Comparison of ENCODE assay signal across 29 cellular contexts in the genomic region with DNA sequence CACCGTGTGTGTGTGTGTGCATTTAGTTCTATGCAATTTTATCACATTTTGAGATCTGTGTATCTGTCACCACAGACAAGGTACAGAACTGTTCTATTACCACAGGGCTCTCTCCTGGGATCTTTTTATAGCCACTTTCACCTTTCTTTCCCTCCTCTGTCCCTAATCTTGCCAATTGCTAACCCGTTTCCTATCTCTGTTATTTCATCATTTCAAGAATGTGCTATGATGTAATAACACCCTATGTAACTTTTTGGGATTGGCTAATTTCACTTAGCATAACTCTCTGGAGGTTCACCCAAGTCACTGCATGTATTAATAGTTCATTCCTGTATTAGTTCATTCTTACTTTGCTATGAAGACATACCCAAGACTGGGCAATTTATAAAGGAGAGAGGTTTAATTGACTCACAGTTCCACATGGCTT.
"Had no signal": no experiment of that assay in that cellular context is flagged by ENCODE, and none has a peak within 500 bp of the region (broad histone marks: within the 10 kb centered on the region; RNA-seq: fewer than 3 reads in every experiment).

No MANE protein-coding gene starts in this region.

- H3K4me3 ChIP-seq: coronary artery, gastroesophageal sphincter, heart left ventricle, left lung, mucosa of descending colon, right atrium auricular region, sigmoid colon, skin epidermis, spleen, testis, tibial artery had no signal

- H3K36me3 Mint-ChIP-seq: mesothelial cell of epicardium; natural killer cell treated with Interleukin-12 subunit alpha and Interleukin-12 subunit beta and Interleukin-15 and Interleukin-18, amount 100 ng/mL, for 72 hours; stimulated activated memory B cell treated with anti-CD40 and anti-IgM and Interleukin-4, amounts not matched to agents 10 μg/mL and 1 μg/mL and 100 μg/mL, for 72 hours; type B pancreatic cell had no signal

- H3K9me3 ChIP-seq: gastroesophageal sphincter, left lung, right atrium auricular region, testis, tibial artery had no signal

- ATAC-seq: effector memory CD8-positive, alpha-beta T cell; foreskin keratinocyte; gastroesophageal sphincter; heart left ventricle; left lung; mucosa of descending colon; natural killer cell treated with Interleukin-12 subunit alpha and Interleukin-12 subunit beta and Interleukin-15 and Interleukin-18, amount 100 ng/mL, for 72 hours; stimulated activated memory B cell treated with anti-CD40 and anti-IgM and Interleukin-4, amounts not matched to agents 10 μg/mL and 1 μg/mL and 100 μg/mL, for 72 hours; stimulated activated naive CD8-positive, alpha-beta T cell treated with anti-CD3 and anti-CD28 coated beads, Interleukin-15, Interleukin-2, amounts not matched to agents 100 U/mL and 50 U/mL, for 24 hours had no signal

- H3K36me3 ChIP-seq: gastroesophageal sphincter, heart left ventricle, left lung, right atrium auricular region, sigmoid colon, spleen, tibial artery had no signal

- H3K27ac ChIP-seq: coronary artery, foreskin keratinocyte, gastroesophageal sphincter, heart left ventricle, left lung, parathyroid adenoma, right atrium auricular region, sigmoid colon, skin epidermis, spleen, testis, tibial artery had no signal

- H3K27me3 ChIP-seq: foreskin keratinocyte, gastroesophageal sphincter, heart left ventricle, left lung, right atrium auricular region, sigmoid colon, spleen, testis, tibial artery had no signal

- H3K79me2 ChIP-seq: parathyroid adenoma had no signal

- H3K4me1 ChIP-seq: foreskin keratinocyte, gastroesophageal sphincter, left lung, parathyroid adenoma, sigmoid colon, spleen, testis, tibial artery had no signal

- H3K4me1 Mint-ChIP-seq: mesothelial cell of epicardium; naive B cell; stimulated activated memory B cell treated with anti-CD40 and anti-IgM and Interleukin-4, amounts not matched to agents 10 μg/mL and 1 μg/mL and 100 μg/mL, for 72 hours had no signal

- H3K4me3 Mint-ChIP-seq: effector memory CD8-positive, alpha-beta T cell; mesothelial cell of epicardium; naive B cell; natural killer cell treated with Interleukin-12 subunit alpha and Interleukin-12 subunit beta and Interleukin-15 and Interleukin-18, amount 100 ng/mL, for 72 hours; neural crest cell; stimulated activated memory B cell treated with anti-CD40 and anti-IgM and Interleukin-4, amounts not matched to agents 10 μg/mL and 1 μg/mL and 100 μg/mL, for 72 hours; type B pancreatic cell had no signal

- DNase-seq: dermis blood vessel endothelial cell; effector memory CD8-positive, alpha-beta T cell; erythroblast; foreskin keratinocyte; heart left ventricle; hippocampal formation; left cardiac atrium; left lung; mesenchymal stem cell; mucosa of descending colon; naive B cell; sigmoid colon; spleen; stimulated activated CD4-positive, alpha-beta T cell treated with anti-CD3 and anti-CD28 coated beads, Interleukin-4, amount 100 ng/mL, for 4 hours; stimulated activated naive CD8-positive, alpha-beta T cell treated with anti-CD3 and anti-CD28 coated beads, Interleukin-15, Interleukin-2, amounts not matched to agents 100 U/mL and 50 U/mL, for 24 hours; substantia nigra; testis; tibial artery had no signal

- H3K27ac Mint-ChIP-seq: effector memory CD8-positive, alpha-beta T cell; mesothelial cell of epicardium; naive B cell; natural killer cell treated with Interleukin-12 subunit alpha and Interleukin-12 subunit beta and Interleukin-15 and Interleukin-18, amount 100 ng/mL, for 72 hours; progenitor cell of endocrine pancreas; stimulated activated memory B cell treated with anti-CD40 and anti-IgM and Interleukin-4, amounts not matched to agents 10 μg/mL and 1 μg/mL and 100 μg/mL, for 72 hours; type B pancreatic cell had no signal

- H3K27me3 Mint-ChIP-seq: effector memory CD8-positive, alpha-beta T cell; progenitor cell of endocrine pancreas; stimulated activated memory B cell treated with anti-CD40 and anti-IgM and Interleukin-4, amounts not matched to agents 10 μg/mL and 1 μg/mL and 100 μg/mL, for 72 hours; type B pancreatic cell had no signal

- H2AFZ ChIP-seq: parathyroid adenoma had no signal

- H3K9ac ChIP-seq: parathyroid adenoma had no signal
